Comparison of ENCODE assay signal across 8 cellular contexts in genomic region chr11:83158474-83158786, GRCh38. TPM values are rescaled to one million over a fixed set of nuclear protein-coding genes. Genes with fewer than 3 reads are reported as not detected.
DNase-seq lines count a peak whose midpoint lies in the region; ATAC-seq and TF ChIP-seq lines count a peak whose summit lies in the region.

No MANE protein-coding gene starts in this region.

- peaks cover 28% of the 10 kb centered on the region for H3K4me1 ChIP-seq in muscle layer of colon (ENCODE audit: insufficient read depth, low read length)

- peaks cover 55% of the 10 kb centered on the region for H3K4me1 Mint-ChIP-seq in stimulated activated naive CD8-positive, alpha-beta T cell treated with anti-CD3 and anti-CD28 coated beads, Interleukin-15, Interleukin-2, amounts not matched to agents 100 ng/mL and 50 ng/mL, for 24 hours (ENCODE audit: low read depth)
- H3K4me1 Mint-ChIP-seq in chondrocyte (ENCODE audit: low read depth) = peaks cover 33% of the 10 kb centered on the region

- H3K4me3 Mint-ChIP-seq in stimulated activated naive CD8-positive, alpha-beta T cell treated with anti-CD3 and anti-CD28 coated beads, Interleukin-15, Interleukin-2, amounts not matched to agents 100 ng/mL and 50 ng/mL, for 24 hours = peak overlapping the region; percentile 99
- peak overlapping the region; percentile 100 for H3K4me3 Mint-ChIP-seq in chondrocyte (ENCODE audit: unreplicated experiment)

- H3K9me3 ChIP-seq in muscle layer of colon (ENCODE audit: low read length) = no peaks in the 10 kb centered on the region

- no peak for DNase-seq in stimulated activated naive CD8-positive, alpha-beta T cell treated with anti-CD3 and anti-CD28 coated beads, Interleukin-15, Interleukin-2, amounts not matched to agents 100 U/mL and 50 U/mL, for 24 hours
- DNase-seq in chondrocyte (ENCODE audit: low spot score) = no peak
- DNase-seq in stimulated activated naive CD4-positive, alpha-beta T cell treated with Interleukin-2 at 50 U/mL for 16 hours (lab: John Stamatoyannopoulos, UW) = no peak

- H3K36me3 Mint-ChIP-seq in stimulated activated naive CD8-positive, alpha-beta T cell treated with anti-CD3 and anti-CD28 coated beads, Interleukin-15, Interleukin-2, amounts not matched to agents 100 ng/mL and 50 ng/mL, for 24 hours (ENCODE audit: low read depth) = peaks cover 50% of the 10 kb centered on the region
- H3K36me3 Mint-ChIP-seq in chondrocyte (ENCODE audit: low read depth) = peaks cover 14% of the 10 kb centered on the region

- H3K27me3 ChIP-seq in muscle layer of colon (ENCODE audit: control insufficient read depth in 1 of 2, insufficient read depth in 2 of 2, low read length in 2 of 2) = no peaks in the 10 kb centered on the region

- H3K27ac ChIP-seq in muscle layer of colon (ENCODE audit: low read depth, low read length) = peak overlapping the region; percentile 81

- H3K4me3 ChIP-seq in muscle layer of colon (ENCODE audit: low read depth in 1 of 2, low read length in 2 of 2) = peak overlapping the region; percentile 90 to 93

- H3K9ac ChIP-seq in muscle layer of colon (ENCODE audit: low read length) = peak overlapping the region; percentile 100

- ATAC-seq in stimulated activated naive CD8-positive, alpha-beta T cell treated with anti-CD3 and anti-CD28 coated beads, Interleukin-15, Interleukin-2, amounts not matched to agents 100 U/mL and 50 U/mL, for 24 hours = no peak
- ATAC-seq in GM21367 (IDR thresholded peaks at IDR 0.05; ENCODE audit: unreplicated experiment) (no peak), HG02588 (IDR thresholded peaks at IDR 0.05; ENCODE audit: unreplicated experiment) (no peak), GM18517 (IDR thresholded peaks at IDR 0.05; ENCODE audit: unreplicated experiment) (no peak)

- H3K27ac Mint-ChIP-seq in stimulated activated naive CD8-positive, alpha-beta T cell treated with anti-CD3 and anti-CD28 coated beads, Interleukin-15, Interleukin-2, amounts not matched to agents 100 ng/mL and 50 ng/mL, for 24 hours = peak overlapping the region; percentile 99
- peak overlapping the region; percentile 100 for H3K27ac Mint-ChIP-seq in chondrocyte (ENCODE audit: unreplicated experiment)

- H3K9me3 Mint-ChIP-seq in stimulated activated naive CD8-positive, alpha-beta T cell treated with anti-CD3 and anti-CD28 coated beads, Interleukin-15, Interleukin-2, amounts not matched to agents 100 ng/mL and 50 ng/mL, for 24 hours = no peaks in the 10 kb centered on the region
- H3K9me3 Mint-ChIP-seq in chondrocyte (ENCODE audit: low read depth) = no peaks in the 10 kb centered on the region

- no peak for TF ChIP-seq CTCF in chondrocyte (IDR thresholded peaks at IDR 0.05)

- no peaks in the 10 kb centered on the region for H3K27me3 Mint-ChIP-seq in stimulated activated naive CD8-positive, alpha-beta T cell treated with anti-CD3 and anti-CD28 coated beads, Interleukin-15, Interleukin-2, amounts not matched to agents 100 ng/mL and 50 ng/mL, for 24 hours
- no peaks in the 10 kb centered on the region for H3K27me3 Mint-ChIP-seq in chondrocyte (ENCODE audit: low read depth)

- H3K36me3 ChIP-seq in muscle layer of colon (ENCODE audit: insufficient read depth, low read length) = peaks cover 11% of the 10 kb centered on the region

RNA-seq across cellular contexts. Expression of gene PCF11, which starts 1.5 kb away (rescaled TPM):
- total RNA-seq in chondrocyte = 36.4 to 42.4 TPM (median 39.7 TPM) in 3 replicates

RNA-seq across cellular contexts. Expression of gene ANKRD42, which starts 35.1 kb away (rescaled TPM):
- total RNA-seq in chondrocyte = 10.4 to 12.9 TPM (median 11.4 TPM) in 3 replicates
